ENCODE assay signal across 1 cellular context in genomic region chr7:128867241-128867640, GRCh38.
TF ChIP-seq lines count a peak whose summit lies in the region.

No MANE protein-coding gene starts in this region.

TF ChIP-seq in HepG2, 621 proteins besides CTCF, POLR2A, EP300 and RAD21:
- TF ChIP-seq SP2 (CRISPR knock-in tag; IDR thresholded peaks at IDR 0.05): 0 out of 2 replicates have a peak, but pooled peaks have one; percentile 6
- no peak for TF ChIP-seq SIX1 (CRISPR knock-in tag; IDR thresholded peaks at IDR 0.05; ENCODE audit: borderline replicate concordance)
- TF ChIP-seq ZNF138 (CRISPR knock-in tag; IDR thresholded peaks at IDR 0.05; ENCODE audit: low read depth): no peak
TF ChIP-seq in HepG2: peak in this region for 1.
